ENCODE assay signal across 2 cellular contexts in the genomic region with DNA sequence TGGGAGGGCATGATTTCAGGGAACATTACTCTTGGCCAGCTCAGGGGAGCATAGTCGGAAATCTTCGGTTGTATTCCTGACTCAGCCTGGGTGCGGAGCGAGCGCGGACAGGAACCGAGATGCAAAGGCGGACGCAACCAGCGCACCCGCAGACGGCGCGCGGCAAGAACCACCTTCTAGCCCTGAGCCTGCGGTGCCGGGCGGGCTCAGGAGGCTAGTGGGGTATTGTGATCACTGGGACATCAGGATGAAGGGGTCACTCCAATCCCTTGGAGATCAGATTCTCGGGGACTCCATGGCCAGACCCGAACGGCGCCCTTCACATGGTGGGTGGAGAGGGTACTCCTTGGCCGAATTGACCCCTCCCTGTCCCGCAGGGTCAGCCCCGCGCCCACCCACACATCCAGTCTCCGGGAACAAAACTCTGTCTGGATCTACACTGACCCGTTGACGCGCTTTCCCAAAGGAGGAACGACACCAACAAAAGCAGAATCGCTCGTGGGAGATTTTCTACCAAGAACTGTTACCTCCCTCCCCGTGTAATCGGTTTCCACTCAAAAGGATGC.
TF ChIP-seq lines count a peak whose summit lies in the region.

No MANE protein-coding gene starts in this region.

TF ChIP-seq in liver, 16 proteins besides CTCF, POLR2A, EP300 and RAD21 (continued from another document):
- TF ChIP-seq, protein P1, sequence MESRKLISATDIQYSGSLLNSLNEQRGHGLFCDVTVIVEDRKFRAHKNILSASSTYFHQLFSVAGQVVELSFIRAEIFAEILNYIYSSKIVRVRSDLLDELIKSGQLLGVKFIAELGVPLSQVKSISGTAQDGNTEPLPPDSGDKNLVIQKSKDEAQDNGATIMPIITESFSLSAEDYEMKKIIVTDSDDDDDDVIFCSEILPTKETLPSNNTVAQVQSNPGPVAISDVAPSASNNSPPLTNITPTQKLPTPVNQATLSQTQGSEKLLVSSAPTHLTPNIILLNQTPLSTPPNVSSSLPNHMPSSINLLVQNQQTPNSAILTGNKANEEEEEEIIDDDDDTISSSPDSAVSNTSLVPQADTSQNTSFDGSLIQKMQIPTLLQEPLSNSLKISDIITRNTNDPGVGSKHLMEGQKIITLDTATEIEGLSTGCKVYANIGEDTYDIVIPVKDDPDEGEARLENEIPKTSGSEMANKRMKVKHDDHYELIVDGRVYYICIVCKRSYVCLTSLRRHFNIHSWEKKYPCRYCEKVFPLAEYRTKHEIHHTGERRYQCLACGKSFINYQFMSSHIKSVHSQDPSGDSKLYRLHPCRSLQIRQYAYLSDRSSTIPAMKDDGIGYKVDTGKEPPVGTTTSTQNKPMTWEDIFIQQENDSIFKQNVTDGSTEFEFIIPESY (IDR thresholded peaks at IDR 0.05) = no peak
- TF ChIP-seq, protein P2, sequence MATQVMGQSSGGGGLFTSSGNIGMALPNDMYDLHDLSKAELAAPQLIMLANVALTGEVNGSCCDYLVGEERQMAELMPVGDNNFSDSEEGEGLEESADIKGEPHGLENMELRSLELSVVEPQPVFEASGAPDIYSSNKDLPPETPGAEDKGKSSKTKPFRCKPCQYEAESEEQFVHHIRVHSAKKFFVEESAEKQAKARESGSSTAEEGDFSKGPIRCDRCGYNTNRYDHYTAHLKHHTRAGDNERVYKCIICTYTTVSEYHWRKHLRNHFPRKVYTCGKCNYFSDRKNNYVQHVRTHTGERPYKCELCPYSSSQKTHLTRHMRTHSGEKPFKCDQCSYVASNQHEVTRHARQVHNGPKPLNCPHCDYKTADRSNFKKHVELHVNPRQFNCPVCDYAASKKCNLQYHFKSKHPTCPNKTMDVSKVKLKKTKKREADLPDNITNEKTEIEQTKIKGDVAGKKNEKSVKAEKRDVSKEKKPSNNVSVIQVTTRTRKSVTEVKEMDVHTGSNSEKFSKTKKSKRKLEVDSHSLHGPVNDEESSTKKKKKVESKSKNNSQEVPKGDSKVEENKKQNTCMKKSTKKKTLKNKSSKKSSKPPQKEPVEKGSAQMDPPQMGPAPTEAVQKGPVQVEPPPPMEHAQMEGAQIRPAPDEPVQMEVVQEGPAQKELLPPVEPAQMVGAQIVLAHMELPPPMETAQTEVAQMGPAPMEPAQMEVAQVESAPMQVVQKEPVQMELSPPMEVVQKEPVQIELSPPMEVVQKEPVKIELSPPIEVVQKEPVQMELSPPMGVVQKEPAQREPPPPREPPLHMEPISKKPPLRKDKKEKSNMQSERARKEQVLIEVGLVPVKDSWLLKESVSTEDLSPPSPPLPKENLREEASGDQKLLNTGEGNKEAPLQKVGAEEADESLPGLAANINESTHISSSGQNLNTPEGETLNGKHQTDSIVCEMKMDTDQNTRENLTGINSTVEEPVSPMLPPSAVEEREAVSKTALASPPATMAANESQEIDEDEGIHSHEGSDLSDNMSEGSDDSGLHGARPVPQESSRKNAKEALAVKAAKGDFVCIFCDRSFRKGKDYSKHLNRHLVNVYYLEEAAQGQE (IDR thresholded peaks at IDR 0.05) = no peak
- TF ChIP-seq FOXA1 (IDR thresholded peaks at IDR 0.05) (no peak), JUND (IDR thresholded peaks at IDR 0.05) (no peak), EGR1 (IDR thresholded peaks at IDR 0.05; ENCODE audit: low read depth in 2 of 2) (no peak), GABPA (IDR thresholded peaks at IDR 0.05 in 1 of 2, conservative IDR thresholded peaks at IDR 0.05 in 1 of 2) (no peak), NR2F2 (IDR thresholded peaks at IDR 0.05) (no peak), FOXA2 (IDR thresholded peaks at IDR 0.05) (no peak), SP1 (IDR thresholded peaks at IDR 0.05) (no peak)
- TF ChIP-seq, protein P3, sequence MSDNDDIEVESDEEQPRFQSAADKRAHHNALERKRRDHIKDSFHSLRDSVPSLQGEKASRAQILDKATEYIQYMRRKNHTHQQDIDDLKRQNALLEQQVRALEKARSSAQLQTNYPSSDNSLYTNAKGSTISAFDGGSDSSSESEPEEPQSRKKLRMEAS (IDR thresholded peaks at IDR 0.05) = no peak

TF ChIP-seq in HepG2, 621 proteins besides CTCF, POLR2A, EP300 and RAD21 (continued from another document):
- TF ChIP-seq, protein P4, sequence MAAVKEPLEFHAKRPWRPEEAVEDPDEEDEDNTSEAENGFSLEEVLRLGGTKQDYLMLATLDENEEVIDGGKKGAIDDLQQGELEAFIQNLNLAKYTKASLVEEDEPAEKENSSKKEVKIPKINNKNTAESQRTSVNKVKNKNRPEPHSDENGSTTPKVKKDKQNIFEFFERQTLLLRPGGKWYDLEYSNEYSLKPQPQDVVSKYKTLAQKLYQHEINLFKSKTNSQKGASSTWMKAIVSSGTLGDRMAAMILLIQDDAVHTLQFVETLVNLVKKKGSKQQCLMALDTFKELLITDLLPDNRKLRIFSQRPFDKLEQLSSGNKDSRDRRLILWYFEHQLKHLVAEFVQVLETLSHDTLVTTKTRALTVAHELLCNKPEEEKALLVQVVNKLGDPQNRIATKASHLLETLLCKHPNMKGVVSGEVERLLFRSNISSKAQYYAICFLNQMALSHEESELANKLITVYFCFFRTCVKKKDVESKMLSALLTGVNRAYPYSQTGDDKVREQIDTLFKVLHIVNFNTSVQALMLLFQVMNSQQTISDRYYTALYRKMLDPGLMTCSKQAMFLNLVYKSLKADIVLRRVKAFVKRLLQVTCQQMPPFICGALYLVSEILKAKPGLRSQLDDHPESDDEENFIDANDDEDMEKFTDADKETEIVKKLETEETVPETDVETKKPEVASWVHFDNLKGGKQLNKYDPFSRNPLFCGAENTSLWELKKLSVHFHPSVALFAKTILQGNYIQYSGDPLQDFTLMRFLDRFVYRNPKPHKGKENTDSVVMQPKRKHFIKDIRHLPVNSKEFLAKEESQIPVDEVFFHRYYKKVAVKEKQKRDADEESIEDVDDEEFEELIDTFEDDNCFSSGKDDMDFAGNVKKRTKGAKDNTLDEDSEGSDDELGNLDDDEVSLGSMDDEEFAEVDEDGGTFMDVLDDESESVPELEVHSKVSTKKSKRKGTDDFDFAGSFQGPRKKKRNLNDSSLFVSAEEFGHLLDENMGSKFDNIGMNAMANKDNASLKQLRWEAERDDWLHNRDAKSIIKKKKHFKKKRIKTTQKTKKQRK (IDR thresholded peaks at IDR 0.05; ENCODE audit: low read length) = no peak
- TF ChIP-seq, protein P5, sequence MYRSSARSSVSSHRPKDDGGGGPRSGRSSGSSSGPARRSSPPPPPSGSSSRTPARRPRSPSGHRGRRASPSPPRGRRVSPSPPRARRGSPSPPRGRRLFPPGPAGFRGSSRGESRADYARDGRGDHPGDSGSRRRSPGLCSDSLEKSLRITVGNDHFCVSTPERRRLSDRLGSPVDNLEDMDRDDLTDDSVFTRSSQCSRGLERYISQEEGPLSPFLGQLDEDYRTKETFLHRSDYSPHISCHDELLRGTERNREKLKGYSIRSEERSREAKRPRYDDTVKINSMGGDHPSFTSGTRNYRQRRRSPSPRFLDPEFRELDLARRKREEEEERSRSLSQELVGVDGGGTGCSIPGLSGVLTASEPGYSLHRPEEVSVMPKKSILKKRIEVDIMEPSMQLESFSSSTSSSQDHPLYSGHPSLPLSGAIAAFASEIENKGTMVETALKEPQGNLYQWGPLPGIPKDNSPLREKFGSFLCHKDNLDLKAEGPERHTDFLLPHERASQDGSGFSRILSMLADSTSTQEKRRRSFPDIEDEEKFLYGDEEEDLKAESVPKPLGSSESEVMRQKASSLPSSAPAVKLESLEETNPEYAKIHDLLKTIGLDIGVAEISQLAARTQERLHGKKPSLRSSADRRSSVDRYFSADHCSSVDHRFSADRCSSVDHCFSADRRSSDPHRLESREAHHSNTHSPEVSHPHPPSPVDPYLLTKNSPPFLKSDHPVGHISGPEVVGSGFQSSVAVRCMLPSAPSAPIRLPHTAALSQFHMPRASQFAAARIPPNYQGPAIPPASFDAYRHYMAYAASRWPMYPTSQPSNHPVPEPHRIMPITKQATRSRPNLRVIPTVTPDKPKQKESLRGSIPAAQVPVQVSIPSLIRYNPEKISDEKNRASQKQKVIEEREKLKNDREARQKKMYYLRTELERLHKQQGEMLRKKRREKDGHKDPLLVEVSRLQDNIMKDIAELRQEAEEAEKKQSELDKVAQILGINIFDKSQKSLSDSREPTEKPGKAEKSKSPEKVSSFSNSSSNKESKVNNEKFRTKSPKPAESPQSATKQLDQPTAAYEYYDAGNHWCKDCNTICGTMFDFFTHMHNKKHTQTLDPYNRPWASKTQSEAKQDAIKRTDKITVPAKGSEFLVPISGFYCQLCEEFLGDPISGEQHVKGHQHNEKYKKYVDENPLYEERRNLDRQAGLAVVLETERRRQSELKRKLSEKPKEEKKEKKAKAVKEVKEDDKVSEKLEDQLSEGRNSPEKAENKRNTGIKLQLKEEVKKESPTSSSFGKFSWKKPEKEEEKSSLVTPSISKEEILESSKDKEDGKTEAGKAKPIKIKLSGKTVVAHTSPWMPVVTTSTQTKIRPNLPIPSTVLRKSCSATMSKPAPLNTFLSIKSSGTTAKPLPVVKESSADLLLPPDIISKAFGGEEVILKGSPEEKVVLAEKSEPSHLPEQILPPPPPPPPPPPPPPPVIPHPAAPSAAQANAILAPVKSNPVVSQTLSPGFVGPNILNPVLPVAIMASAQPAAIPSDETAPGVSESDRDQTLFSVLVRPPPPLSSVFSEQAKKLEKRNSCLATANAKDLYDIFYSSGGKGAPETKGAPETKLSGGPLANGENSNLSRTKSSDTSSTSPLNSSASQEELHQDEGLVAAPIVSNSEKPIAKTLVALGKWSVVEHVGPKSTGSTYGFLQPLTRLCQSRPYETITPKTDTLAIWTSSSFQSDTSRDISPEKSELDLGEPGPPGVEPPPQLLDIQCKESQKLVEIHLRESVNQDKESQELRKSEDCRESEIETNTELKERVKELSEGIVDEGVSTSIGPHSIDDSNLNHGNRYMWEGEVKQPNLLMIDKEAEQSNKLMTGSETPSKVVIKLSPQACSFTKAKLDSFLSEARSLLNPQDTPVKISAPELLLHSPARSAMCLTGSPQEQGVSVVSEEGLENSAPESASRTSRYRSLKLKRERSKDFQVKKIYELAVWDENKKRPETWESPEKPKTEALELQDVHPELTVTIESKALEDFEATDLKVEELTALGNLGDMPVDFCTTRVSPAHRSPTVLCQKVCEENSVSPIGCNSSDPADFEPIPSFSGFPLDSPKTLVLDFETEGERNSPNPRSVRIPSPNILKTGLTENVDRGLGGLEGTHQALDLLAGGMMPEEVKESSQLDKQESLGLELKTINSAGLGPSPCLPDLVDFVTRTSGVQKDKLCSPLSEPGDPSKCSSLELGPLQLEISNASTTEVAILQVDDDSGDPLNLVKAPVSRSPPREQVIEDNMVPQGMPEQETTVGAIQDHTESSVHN (CRISPR knock-in tag; IDR thresholded peaks at IDR 0.05) = no peak
- TF ChIP-seq ZNF75D (CRISPR knock-in tag; IDR thresholded peaks at IDR 0.05; ENCODE audit: borderline replicate concordance) (no peak), ZSCAN12 (CRISPR knock-in tag; IDR thresholded peaks at IDR 0.05) (no peak), ZNF703 (CRISPR knock-in tag; IDR thresholded peaks at IDR 0.05; ENCODE audit: borderline replicate concordance) (no peak), FOXJ3 (CRISPR knock-in tag; IDR thresholded peaks at IDR 0.05; ENCODE audit: borderline replicate concordance) (no peak), TAF1 (CRISPR knock-in tag; IDR thresholded peaks at IDR 0.05) (no peak), ZNF557 (CRISPR knock-in tag; IDR thresholded peaks at IDR 0.05) (no peak)
TF ChIP-seq in HepG2: peak in this region for 0.
